9 cellular contexts compared by ENCODE assay signal in genomic region chr22:22110548-22111266, GRCh38.
DNase-seq lines count a peak whose midpoint lies in the region; ATAC-seq, FAIRE-seq and TF ChIP-seq lines count a peak whose summit lies in the region.
"Had no signal": no experiment of that assay in that cellular context is flagged by ENCODE, and none has a peak within 500 bp of the region (broad histone marks: within the 10 kb centered on the region; RNA-seq: fewer than 3 reads in every experiment).

No MANE protein-coding gene starts in this region.

- no TSS peak for BruUV-seq in Caco-2 (replicated peaks; lab: Mats Ljungman, UMichigan)

- POLR2A ChIA-PET in Caco-2 (lab: Charles Lee): no interaction called here

- FAIRE-seq in islet of Langerhans (lab: Jason Lieb, UNC): peak; percentile 70
- FAIRE-seq: endometrium had no signal

- H3K27ac ChIP-seq in ascending aorta: no peak overlapping the region

- no peaks in the 10 kb centered on the region for H3K9me3 Mint-ChIP-seq in Caco-2 (ENCODE audit: unreplicated experiment)

- no peak overlapping the region for H3K4me3 Mint-ChIP-seq in Caco-2 (ENCODE audit: unreplicated experiment)

- H3K27me3 ChIP-seq in Caco-2 (replicated peaks; ENCODE audit: control insufficient read depth, insufficient read depth, low read length): no peaks in the 10 kb centered on the region
- no peaks in the 10 kb centered on the region for H3K27me3 ChIP-seq in ascending aorta

- no peaks in the 10 kb centered on the region for H3K27me3 Mint-ChIP-seq in Caco-2 (ENCODE audit: insufficient read depth, unreplicated experiment)

- DNase-seq in Caco-2 (peak; percentile 47 to 53), NCI-H226 (peak; percentile 83), ascending aorta (ENCODE audit: low spot score in 2 of 2) (no peak), occipital lobe (lab: John Stamatoyannopoulos, UW) (no peak)
- DNase-seq in stimulated activated CD8-positive, alpha-beta memory T cell treated with anti-CD3 and anti-CD28 coated beads, Interleukin-7, amount 100 ng/mL, for 48 hours (ENCODE audit: extremely low read depth in 1 of 2, low read depth in 1 of 2): peak; percentile 19 to 20

- TF ChIP-seq CTCF in Caco-2 (IDR thresholded peaks at IDR 0.05; ENCODE audit: insufficient read depth in 1 of 2, low read depth in 1 of 2, low read length in 1 of 2, severe bottlenecking in 1 of 2, unreplicated experiment in 1 of 2) (peak; percentile 49 to 55), ascending aorta (IDR thresholded peaks at IDR 0.05) (peak in 2 of 3 experiments; percentile 28 to 37)

- ATAC-seq in GM18519 (IDR thresholded peaks at IDR 0.05; ENCODE audit: low FRiP score, unreplicated experiment): peak; percentile 64
- ATAC-seq in HG02885 (IDR thresholded peaks at IDR 0.05; ENCODE audit: poor library complexity, unreplicated experiment): peak; percentile 74

- H3K4me1 ChIP-seq in Caco-2 (no peaks in the 10 kb centered on the region), ascending aorta (no peaks in the 10 kb centered on the region)

- H3K9me3 ChIP-seq in Caco-2 (no peaks in the 10 kb centered on the region), ascending aorta (no peaks in the 10 kb centered on the region)

- intact Hi-C loops in Caco-2 (cut with micrococcal nuclease; ENCODE audit: unreplicated experiment): no loop called here
- intact Hi-C loops in ascending aorta (cut with DNase I): no loop called here

- no peak overlapping the region for H3K27ac Mint-ChIP-seq in Caco-2 (ENCODE audit: unreplicated experiment)

- H3K36me3 Mint-ChIP-seq in Caco-2 (ENCODE audit: insufficient read depth, unreplicated experiment): no peaks in the 10 kb centered on the region

- H3K4me3 ChIP-seq in Caco-2 (ENCODE audit: low read depth, low read length) (no peak overlapping the region), ascending aorta (no peak overlapping the region)

- CTCF ChIA-PET in Caco-2 (lab: Charles Lee): interaction anchor here (0.6 to 1.7 kb wide), 4 partner anchors 11 to 126 kb away, joined by 3 to 5 read pairs (median 4); no protein-coding TSS in a partner anchor

- H3K36me3 ChIP-seq in Caco-2 (ENCODE audit: control insufficient read depth, insufficient read depth, low read length): no peaks in the 10 kb centered on the region
- H3K36me3 ChIP-seq in ascending aorta: no peaks in the 10 kb centered on the region

- H3K4me1 Mint-ChIP-seq in Caco-2 (ENCODE audit: low read depth, unreplicated experiment): no peaks in the 10 kb centered on the region

Comparison
In these comparisons a context has a peak if more than half of its experiments do, and no peak if none do; other contexts are left out.
1. DNase-seq: peak in Caco-2 (2 of 2), NCI-H226 (single experiment) and stimulated activated CD8-positive, alpha-beta memory T cell treated with anti-CD3 and anti-CD28 coated beads, Interleukin-7, amount 100 ng/mL, for 48 hours (2 of 2); none in ascending aorta (0 of 2) and occipital lobe (single experiment).